ENCODE assay signal across 8 cellular contexts in genomic region chrX:13750204-13750603, GRCh38. TPM values are rescaled to one million over a fixed set of nuclear protein-coding genes. Genes with fewer than 3 reads are reported as not detected.
DNase-seq lines count a peak whose midpoint lies in the region; ATAC-seq and TF ChIP-seq lines count a peak whose summit lies in the region.

No MANE protein-coding gene starts in this region.

- TF ChIP-seq RAD21 in Ishikawa (IDR thresholded peaks at IDR 0.05; ENCODE audit: low read depth), result peak; percentile 44

- H3K27me3 ChIP-seq in esophagus squamous epithelium, result no peaks in the 10 kb centered on the region
- no peaks in the 10 kb centered on the region for H3K27me3 ChIP-seq in spleen (replicated peaks in 1 of 7)

- H3K27ac ChIP-seq in esophagus squamous epithelium (no peak overlapping the region), spleen (peak overlapping the region in 4 of 8 donors; percentile 25 to 36 (median 32))

- intact Hi-C loops in esophagus squamous epithelium (cut with DNase I), result loop anchor here (10.0 kb wide), 1 partner anchor 285 kb away; no protein-coding TSS in a partner anchor
- intact Hi-C loops in spleen (cut with DNase I; ENCODE audit: low total_unique reads), result loop anchor here (10.0 kb wide), 2 partner anchors 95 to 285 kb away; partner anchors contain the start of gene TCEANC

- H3K4me3 ChIP-seq in esophagus squamous epithelium, result no peak overlapping the region
- no peak overlapping the region for H3K4me3 ChIP-seq in spleen

- TF ChIP-seq POLR2A in esophagus squamous epithelium (IDR thresholded peaks at IDR 0.05) (no peak), spleen (IDR thresholded peaks at IDR 0.05) (no peak)

- no peak for ATAC-seq in HG02884 (IDR thresholded peaks at IDR 0.05; ENCODE audit: unreplicated experiment)

- H3K36me3 ChIP-seq in esophagus squamous epithelium (peaks cover 0 to 68% (median 6%) of the 10 kb centered on the region in 3 donors), spleen (peaks cover 0 to 84% (median 6%) of the 10 kb centered on the region in 6 donors)

- DNase-seq in activated gamma-delta T cell treated with anti-CD3 and anti-CD28 coated beads, Interleukin-2, amount 50 U/mL, for 16 hours (ENCODE audit: low read depth), result peak; percentile 8
- DNase-seq in activated gamma-delta T cell treated with Interleukin-2 at 50 U/mL for 16 hours (no peak), RPMI7951 (ENCODE audit: low read depth) (peak; percentile 26), esophagus squamous epithelium (lab: John Stamatoyannopoulos, UW) (no peak), spleen (no peak), NCI-H774 (lab: John Stamatoyannopoulos, UW) (no peak)

- TF ChIP-seq CTCF in esophagus squamous epithelium (IDR thresholded peaks at IDR 0.05), result peak; percentile 45 to 65 (median 60)
- TF ChIP-seq CTCF in spleen (IDR thresholded peaks at IDR 0.05 in 8 of 11, conservative IDR thresholded peaks at IDR 0.05 in 3 of 11), result peak in 10 of 11 experiments; percentile 34 to 60 (median 48)

- H3K4me1 ChIP-seq in esophagus squamous epithelium (no peaks in the 10 kb centered on the region), spleen (peaks cover 5 to 54% (median 21%) of the 10 kb centered on the region in 6 donors)

- H3K9me3 ChIP-seq in esophagus squamous epithelium, result no peaks in the 10 kb centered on the region
- no peaks in the 10 kb centered on the region for H3K9me3 ChIP-seq in spleen

- no peak for TF ChIP-seq EP300 in Ishikawa (IDR thresholded peaks at IDR 0.05; ENCODE audit: borderline replicate concordance)

TF ChIP-seq in Ishikawa, 13 proteins besides CTCF, POLR2A, EP300 and RAD21:
- TF ChIP-seq NFIC (IDR thresholded peaks at IDR 0.05), result no peak
- TF ChIP-seq CREB1 (IDR thresholded peaks at IDR 0.05; ENCODE audit: low read depth), result no peak
- TF ChIP-seq MAX (IDR thresholded peaks at IDR 0.05), result no peak
- no peak for TF ChIP-seq CEBPB (IDR thresholded peaks at IDR 0.05)
- no peak for TF ChIP-seq FOXM1 (IDR thresholded peaks at IDR 0.05; ENCODE audit: borderline replicate concordance, low read depth)
- no peak for TF ChIP-seq EGR1 (IDR thresholded peaks at IDR 0.05)

RNA-seq across cellular contexts. Expression of gene OFD1, which starts 15.7 kb away (rescaled TPM):
- total RNA-seq in RPMI7951 (2014; rRNA removed; shearing (Covaris generic)), result 8.3 and 9.7 TPM in 2 replicates
- total RNA-seq in esophagus squamous epithelium (10 to 100 TPM; 12.7 to 26.1 (median 20.6) TPM), spleen (10 to 100 TPM; 33.6 to 54.8 (median 47.7) TPM)
- 100 to 1,000 TPM in 1 of 3 donors, 10 to 100 TPM in 2; 52.1 to 138 (median 54.0) TPM for polyA plus RNA-seq in spleen

RNA-seq across cellular contexts. Expression of gene TRAPPC2, which starts 15.8 kb away (rescaled TPM):
- 20.4 and 21.6 TPM in 2 replicates for total RNA-seq in RPMI7951 (2014; rRNA removed; shearing (Covaris generic))
- total RNA-seq in esophagus squamous epithelium (10 to 100 TPM in 3 of 4 donors, 1 to 10 TPM in 1; 8.9 to 12.8 (median 11.0) TPM), spleen (10 to 100 TPM; 21.2 to 29.5 (median 23.8) TPM)
- polyA plus RNA-seq in spleen, result 10 to 100 TPM; 10.8 to 12.0 (median 11.2) TPM

Comparison
In these comparisons a context has a peak if more than half of its experiments do, and no peak if none do; other contexts are left out.
1. DNase-seq: peak in activated gamma-delta T cell treated with anti-CD3 and anti-CD28 coated beads, Interleukin-2, amount 50 U/mL, for 16 hours (single experiment) and RPMI7951 (single experiment); none in activated gamma-delta T cell treated with Interleukin-2 at 50 U/mL for 16 hours (single experiment), esophagus squamous epithelium (single experiment), spleen (single experiment) and NCI-H774 (single experiment).